9 cellular contexts compared by ENCODE assay signal in the genomic region with DNA sequence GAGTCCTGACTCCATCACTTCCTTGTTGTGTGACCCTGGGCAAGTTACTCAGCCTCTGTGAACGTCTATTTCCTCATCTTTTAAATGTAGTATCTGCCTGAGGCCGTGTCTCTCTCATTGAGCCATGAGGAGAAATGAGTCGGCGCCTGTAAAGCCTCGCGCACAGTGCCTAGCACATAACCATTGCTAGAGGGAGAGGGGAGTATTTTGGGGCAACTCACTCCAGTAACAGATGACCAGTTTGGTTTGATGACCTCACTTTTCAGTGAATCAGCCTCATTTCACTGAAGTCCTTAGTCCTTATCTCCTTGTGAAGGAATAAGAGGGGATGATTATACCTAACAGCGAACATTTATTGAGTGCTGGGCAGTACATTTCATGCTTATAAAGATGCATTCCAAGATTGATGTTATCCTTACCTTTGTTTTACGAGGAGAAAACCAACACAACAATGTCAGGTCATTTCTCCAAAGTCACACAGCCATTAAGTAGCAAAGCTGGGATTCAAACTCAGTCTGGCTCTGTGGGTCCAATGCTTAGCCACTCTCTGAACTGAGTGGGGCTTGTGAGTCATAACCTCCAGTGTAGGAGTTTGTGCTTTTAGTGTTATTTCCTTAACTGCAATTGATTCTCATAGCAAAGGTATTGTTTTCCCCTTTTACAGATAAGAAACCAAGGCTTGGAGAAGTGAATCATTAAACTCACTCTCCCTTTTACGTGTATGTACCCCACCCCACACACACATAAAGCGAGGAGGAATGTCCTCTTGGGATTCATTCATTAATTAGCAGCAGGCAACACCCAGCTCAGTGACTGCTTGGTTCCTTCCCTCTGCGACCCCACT. TPM values are rescaled to one million over a fixed set of nuclear protein-coding genes. Genes with fewer than 3 reads are reported as not detected.
DNase-seq lines count a peak whose midpoint lies in the region; ATAC-seq and TF ChIP-seq lines count a peak whose summit lies in the region.
"Had no signal": no experiment of that assay in that cellular context is flagged by ENCODE, and none has a peak within 500 bp of the region (broad histone marks: within the 10 kb centered on the region; RNA-seq: fewer than 3 reads in every experiment).

No MANE protein-coding gene starts in this region.

- peak overlapping the region; percentile 66; the same call in 1 of the 2 replicates for H2AFZ ChIP-seq in SK-N-SH (ENCODE audit: low read depth)

- H3K4me3 ChIP-seq in SK-N-SH (ENCODE audit: low read depth in 2 of 2, low read length in 1 of 2) (no peak overlapping the region), fibroblast of mammary gland (ENCODE audit: control insufficient read depth, low read depth, low read length) (no peak overlapping the region), testis (no peak overlapping the region)

- no peak overlapping the region for H3K4me3 Mint-ChIP-seq in nephron progenitor cell
- H3K4me3 Mint-ChIP-seq: dendritic cell treated with granulocyte-macrophage colony-stimulating factor and Interleukin-4, amounts not matched to agents 40 ng/mL and 50 ng/mL, for 4 days had no signal

- ATAC-seq in GM18858 (IDR thresholded peaks at IDR 0.05; ENCODE audit: unreplicated experiment) = peak; percentile 51
- no peak for ATAC-seq in GM18861 (IDR thresholded peaks at IDR 0.05; ENCODE audit: unreplicated experiment)

- no peak for TF ChIP-seq RAD21 in SK-N-SH (IDR thresholded peaks at IDR 0.05; ENCODE audit: low read length)

- H3K79me2 ChIP-seq in SK-N-SH (ENCODE audit: insufficient read depth) = no peaks in the 10 kb centered on the region

- intact Hi-C loops in testis (cut with DNase I; ENCODE audit: low total_unique reads) = no loop called here

- H3K27ac ChIP-seq in 22Rv1 (peak overlapping the region; percentile 83), SK-N-SH (ENCODE audit: low read depth in 2 of 2, low read length in 1 of 2) (peak overlapping the region; percentile 14 to 98; a peak in 3 of 4 replicates), testis (peak overlapping the region in 1 of 2 donors; percentile 19)

- TF ChIP-seq CTCF in 22Rv1 (IDR thresholded peaks at IDR 0.05) (no peak), SK-N-SH (IDR thresholded peaks at IDR 0.05) (no peak), fibroblast of mammary gland (conservative IDR thresholded peaks at IDR 0.05; ENCODE audit: control insufficient read depth, insufficient read depth, low read depth, low read length) (no peak), nephron progenitor cell (IDR thresholded peaks at IDR 0.05) (no peak), testis (IDR thresholded peaks at IDR 0.05) (no peak)

- H3K36me3 ChIP-seq in SK-N-SH (replicated peaks in 1 of 2; ENCODE audit: control insufficient read depth in 1 of 2, insufficient read depth in 2 of 2, low read length in 1 of 2) = no peaks in the 10 kb centered on the region
- H3K36me3 ChIP-seq in testis (ENCODE audit: low read depth, missing control alignments) = no peaks in the 10 kb centered on the region

- H3K4me1 Mint-ChIP-seq in nephron progenitor cell = peaks cover 14% of the 10 kb centered on the region

- H3K9me3 ChIP-seq in SK-N-SH = no peaks in the 10 kb centered on the region
- H3K9me3 ChIP-seq in testis = no peaks in the 10 kb centered on the region

- CTCF ChIA-PET in SK-N-SH (lab: Yijun Ruan, JAX) = interaction anchor here (0.9 to 2.7 kb wide), 6 partner anchors 10 to 260 kb away, joined by 3 to 15 read pairs (median 6); no protein-coding TSS in a partner anchor

- H3K4me1 ChIP-seq in SK-N-SH (ENCODE audit: control insufficient read depth in 1 of 2, insufficient read depth in 2 of 2, low read depth in 1 of 2, low read length in 1 of 2) = peaks cover 0 to 56% of the 10 kb centered on the region in 2 experiments; a peak in 2 of 4 replicates
- peaks cover 14% of the 10 kb centered on the region for H3K4me1 ChIP-seq in testis

- no peak overlapping the region for H3K4me2 ChIP-seq in SK-N-SH

- no peaks in the 10 kb centered on the region for H3F3A ChIP-seq in SK-N-SH (replicated peaks; ENCODE audit: insufficient read depth)

- H3K27me3 ChIP-seq in SK-N-SH (ENCODE audit: insufficient read depth) (no peaks in the 10 kb centered on the region), testis (no peaks in the 10 kb centered on the region)

- no peak for TF ChIP-seq POLR2A in testis (IDR thresholded peaks at IDR 0.05)

- H3K9me3 Mint-ChIP-seq in nephron progenitor cell = no peaks in the 10 kb centered on the region
- H3K9me3 Mint-ChIP-seq: dendritic cell treated with granulocyte-macrophage colony-stimulating factor and Interleukin-4, amounts not matched to agents 40 ng/mL and 50 ng/mL, for 4 days had no signal

- 40% methylated on average over 11 of the region's 11 CpGs for WGBS in SK-N-SH (ENCODE audit: low lambda C conversion rate)
- 66 to 76% methylated on average over 11 of the region's 11 CpGs for WGBS in testis, 2 donors

- DNase-seq in SK-N-SH (no peak), fibroblast of mammary gland (ENCODE audit: low read depth) (peak; percentile 78), nephron progenitor cell (no peak), testis (no peak)
- DNase-seq in stimulated activated CD8-positive, alpha-beta memory T cell treated with anti-CD3 and anti-CD28 coated beads, Interleukin-7, amount 100 ng/mL, for 48 hours (ENCODE audit: extremely low read depth in 1 of 2, low read depth in 1 of 2) = peak; percentile 37 to 73

- no peaks in the 10 kb centered on the region for H3K9me2 ChIP-seq in SK-N-SH

- H3K36me3 Mint-ChIP-seq in nephron progenitor cell (ENCODE audit: low read depth) = no peaks in the 10 kb centered on the region

- peaks cover 13% of the 10 kb centered on the region for H3K27me3 Mint-ChIP-seq in nephron progenitor cell (ENCODE audit: low read depth, poor library complexity)

- no peak overlapping the region for H3K9ac ChIP-seq in SK-N-SH

- no peak overlapping the region for H3K27ac Mint-ChIP-seq in nephron progenitor cell
- H3K27ac Mint-ChIP-seq: dendritic cell treated with granulocyte-macrophage colony-stimulating factor and Interleukin-4, amounts not matched to agents 40 ng/mL and 50 ng/mL, for 4 days had no signal

- POLR2A ChIA-PET in SK-N-SH (lab: Yijun Ruan, JAX) = interaction anchor here (0.6 to 0.7 kb wide), 2 partner anchors 112 to 215 kb away, joined by 3 read pairs; no protein-coding TSS in a partner anchor

- H4K20me1 ChIP-seq in SK-N-SH (ENCODE audit: insufficient read depth) = no peaks in the 10 kb centered on the region

- TF ChIP-seq EP300 in SK-N-SH (IDR thresholded peaks at IDR 0.05; ENCODE audit: borderline replicate concordance in 1 of 2, low read depth in 1 of 2, low read length in 1 of 2) = no peak

TF ChIP-seq in SK-N-SH, 30 proteins besides CTCF, POLR2A, EP300 and RAD21:
- TF ChIP-seq FOSL2 (IDR thresholded peaks at IDR 0.05; ENCODE audit: borderline replicate concordance, low read depth) (no peak), TEAD4 (IDR thresholded peaks at IDR 0.05; ENCODE audit: borderline replicate concordance, insufficient read depth) (no peak), RFX5 (IDR thresholded peaks at IDR 0.05; ENCODE audit: low read length) (peak; percentile 54; the same call in 1 of the 2 replicates), FOXJ3 (CRISPR knock-in tag; IDR thresholded peaks at IDR 0.05) (no peak)
TF ChIP-seq in SK-N-SH: peak in this region for 1.

RNA-seq across cellular contexts. Expression of a gene that starts 25.9 kb away (rescaled TPM):
- polyA plus RNA-seq in SK-N-SH (2012; rRNA removed) = 0.37 and 0.51 TPM in 2 replicates
- polyA plus RNA-seq in SK-N-SH (2012; cell fraction: cytosol; rRNA removed) = 0.21 and 0.35 TPM in 2 replicates
- polyA plus RNA-seq in SK-N-SH (2012; cell fraction: nucleus; rRNA removed) = 1.2 and 1.6 TPM in 2 replicates
- 10 to 100 TPM; 21.7 to 24.8 TPM for total RNA-seq in testis
- 9.5 TPM for polyA plus RNA-seq in testis (ENCODE audit: insufficient read depth, low read depth, low replicate concordance)

Comparison
In these comparisons a context has a peak if more than half of its experiments do, and no peak if none do; other contexts are left out.
1. DNase-seq: peak in fibroblast of mammary gland (single experiment) and stimulated activated CD8-positive, alpha-beta memory T cell treated with anti-CD3 and anti-CD28 coated beads, Interleukin-7, amount 100 ng/mL, for 48 hours (2 of 2); none in SK-N-SH (single experiment), nephron progenitor cell (single experiment) and testis (single experiment).